In the genomic region with DNA sequence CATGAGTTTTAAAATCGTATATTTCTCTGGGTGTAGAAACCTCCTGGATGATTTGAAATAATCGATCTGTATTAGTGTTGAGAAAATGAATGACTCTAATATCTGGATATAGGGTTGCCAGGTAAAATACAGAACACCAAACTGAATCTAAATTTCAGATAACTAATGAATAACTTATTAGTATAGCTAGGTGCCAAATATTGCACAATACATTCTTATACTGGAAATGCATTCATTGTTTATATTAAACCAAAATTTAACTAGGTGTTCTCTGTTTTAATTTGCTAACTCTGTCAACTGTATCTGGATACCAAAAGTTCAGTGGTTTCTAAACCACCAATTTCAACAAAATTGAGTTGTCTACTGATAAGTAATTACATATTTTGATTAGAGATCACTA, we compare ENCODE assay signal across 1 cellular context.
TF ChIP-seq lines count a peak whose summit lies in the region.

No MANE protein-coding gene starts in this region.

TF ChIP-seq in HCT116, 20 proteins besides CTCF, POLR2A, EP300 and RAD21 (continued from another document):
- TF ChIP-seq, protein P1, sequence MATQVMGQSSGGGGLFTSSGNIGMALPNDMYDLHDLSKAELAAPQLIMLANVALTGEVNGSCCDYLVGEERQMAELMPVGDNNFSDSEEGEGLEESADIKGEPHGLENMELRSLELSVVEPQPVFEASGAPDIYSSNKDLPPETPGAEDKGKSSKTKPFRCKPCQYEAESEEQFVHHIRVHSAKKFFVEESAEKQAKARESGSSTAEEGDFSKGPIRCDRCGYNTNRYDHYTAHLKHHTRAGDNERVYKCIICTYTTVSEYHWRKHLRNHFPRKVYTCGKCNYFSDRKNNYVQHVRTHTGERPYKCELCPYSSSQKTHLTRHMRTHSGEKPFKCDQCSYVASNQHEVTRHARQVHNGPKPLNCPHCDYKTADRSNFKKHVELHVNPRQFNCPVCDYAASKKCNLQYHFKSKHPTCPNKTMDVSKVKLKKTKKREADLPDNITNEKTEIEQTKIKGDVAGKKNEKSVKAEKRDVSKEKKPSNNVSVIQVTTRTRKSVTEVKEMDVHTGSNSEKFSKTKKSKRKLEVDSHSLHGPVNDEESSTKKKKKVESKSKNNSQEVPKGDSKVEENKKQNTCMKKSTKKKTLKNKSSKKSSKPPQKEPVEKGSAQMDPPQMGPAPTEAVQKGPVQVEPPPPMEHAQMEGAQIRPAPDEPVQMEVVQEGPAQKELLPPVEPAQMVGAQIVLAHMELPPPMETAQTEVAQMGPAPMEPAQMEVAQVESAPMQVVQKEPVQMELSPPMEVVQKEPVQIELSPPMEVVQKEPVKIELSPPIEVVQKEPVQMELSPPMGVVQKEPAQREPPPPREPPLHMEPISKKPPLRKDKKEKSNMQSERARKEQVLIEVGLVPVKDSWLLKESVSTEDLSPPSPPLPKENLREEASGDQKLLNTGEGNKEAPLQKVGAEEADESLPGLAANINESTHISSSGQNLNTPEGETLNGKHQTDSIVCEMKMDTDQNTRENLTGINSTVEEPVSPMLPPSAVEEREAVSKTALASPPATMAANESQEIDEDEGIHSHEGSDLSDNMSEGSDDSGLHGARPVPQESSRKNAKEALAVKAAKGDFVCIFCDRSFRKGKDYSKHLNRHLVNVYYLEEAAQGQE (IDR thresholded peaks at IDR 0.05; ENCODE audit: low read depth): no peak
- TF ChIP-seq SP1 (IDR thresholded peaks at IDR 0.05; ENCODE audit: low read depth) (no peak), JUND (IDR thresholded peaks at IDR 0.05) (no peak), TCF7L2 (IDR thresholded peaks at IDR 0.05; ENCODE audit: borderline replicate concordance, extremely low read depth, insufficient read depth, insufficient read length) (no peak), SRF (IDR thresholded peaks at IDR 0.05; ENCODE audit: low read depth) (no peak), ZNF274 (IDR thresholded peaks at IDR 0.05; ENCODE audit: low read depth, low read length) (no peak), ZFX (IDR thresholded peaks at IDR 0.05) (no peak), FOSL1 (IDR thresholded peaks at IDR 0.05; ENCODE audit: low read depth) (no peak), EZH2 (IDR thresholded peaks at IDR 0.05) (no peak)
